Comparison of ENCODE assay signal across 18 cellular contexts in genomic region chr9:134747951-134748489, GRCh38.
DNase-seq lines count a peak whose midpoint lies in the region; FAIRE-seq and TF ChIP-seq lines count a peak whose summit lies in the region.
"Had no signal": no experiment of that assay in that cellular context is flagged by ENCODE, and none has a peak within 500 bp of the region (broad histone marks: within the 10 kb centered on the region; RNA-seq: fewer than 3 reads in every experiment).

No MANE protein-coding gene starts in this region.

- H2BK120ac ChIP-seq in trophoblast cell (ENCODE audit: insufficient read depth, low read length, poor library complexity): no peak overlapping the region

- H3K9me3 Mint-ChIP-seq in HFFc6 (peaks cover 16% of the 10 kb centered on the region), chondrocyte (ENCODE audit: low read depth) (no peaks in the 10 kb centered on the region)
- H3K9me3 Mint-ChIP-seq: CD8-positive, alpha-beta T cell had no signal

- H3K9ac ChIP-seq in trophoblast cell (ENCODE audit: low read length): no peak overlapping the region

- no peak overlapping the region for H4K91ac ChIP-seq in trophoblast cell (ENCODE audit: low read depth, low read length)

- no peaks in the 10 kb centered on the region for H3K79me2 ChIP-seq in trophoblast cell (ENCODE audit: control insufficient read depth, insufficient read depth, low read length, poor library complexity)

- H3K36me3 Mint-ChIP-seq in HFFc6 (ENCODE audit: low read depth) (peaks cover 46% of the 10 kb centered on the region), chondrocyte (ENCODE audit: low read depth) (peaks cover 42% of the 10 kb centered on the region)
- H3K36me3 Mint-ChIP-seq: CD8-positive, alpha-beta T cell; IgD-negative memory B cell had no signal

- H3K4me2 ChIP-seq in trophoblast cell (ENCODE audit: low read length): no peak overlapping the region

- H3K4me3 ChIP-seq in trophoblast cell (ENCODE audit: low read depth, low read length) (peak overlapping the region; percentile 25), prostate gland (no peak overlapping the region)

- no peak overlapping the region for H3K14ac ChIP-seq in trophoblast cell (ENCODE audit: low read length)

- intact Hi-C loops in prostate gland (cut with DNase I): loop anchor here (10.0 kb wide), 1 partner anchor 573 kb away; no protein-coding TSS in a partner anchor

- DNase-seq in GM12891 (ENCODE audit: insufficient read length, low spot score) (no peak), HFFc6 (no peak), chondrocyte (ENCODE audit: low spot score) (no peak), trophoblast cell (no peak), C1 segment of cervical spinal cord (lab: John Stamatoyannopoulos, UW) (no peak), DMS153 (lab: John Stamatoyannopoulos, UW) (no peak), prostate gland (ENCODE audit: low spot score) (no peak)
- DNase-seq: ACHN; CD8-positive, alpha-beta T cell; COR-L47; DND-41; GDM1 had no signal

- H4K8ac ChIP-seq in trophoblast cell (ENCODE audit: low read depth, low read length): no peak overlapping the region

- H2BK5ac ChIP-seq in trophoblast cell (ENCODE audit: low read depth, low read length, poor library complexity): no peak overlapping the region

- H3K27me3 ChIP-seq in trophoblast cell (ENCODE audit: insufficient read depth, low read length): no peaks in the 10 kb centered on the region
- H3K27me3 ChIP-seq in prostate gland (replicated peaks; ENCODE audit: insufficient read depth): no peaks in the 10 kb centered on the region

- peaks cover 35% of the 10 kb centered on the region for H3K27me3 Mint-ChIP-seq in HFFc6 (ENCODE audit: insufficient read depth)
- H3K27me3 Mint-ChIP-seq in chondrocyte (ENCODE audit: low read depth): no peaks in the 10 kb centered on the region
- H3K27me3 Mint-ChIP-seq: B cell, IgD-negative memory B cell had no signal

- no peak overlapping the region for H2AFZ ChIP-seq in trophoblast cell (ENCODE audit: insufficient read depth, low read length, poor library complexity)

- no peak for TF ChIP-seq CTCF in HFFc6 (IDR thresholded peaks at IDR 0.05)
- TF ChIP-seq CTCF in chondrocyte (IDR thresholded peaks at IDR 0.05): no peak
- no peak for TF ChIP-seq CTCF in prostate gland (IDR thresholded peaks at IDR 0.05)

- H3K4me1 ChIP-seq in trophoblast cell (ENCODE audit: control insufficient read depth in 1 of 2, insufficient read depth in 2 of 2, low read length in 2 of 2) (no peaks in the 10 kb centered on the region), prostate gland (replicated peaks) (no peaks in the 10 kb centered on the region)

- no peak overlapping the region for H2AK5ac ChIP-seq in trophoblast cell (ENCODE audit: low read length)

- WGBS in trophoblast cell (ENCODE audit: extremely low coverage, insufficient coverage, insufficient read length): no CpG with 5 or more reads among the region's 1 CpG
- WGBS in prostate gland: 92% methylated on average over 1 of the region's 1 CpG

- H3K79me1 ChIP-seq in trophoblast cell (ENCODE audit: low read length): no peaks in the 10 kb centered on the region

- no peaks in the 10 kb centered on the region for H3K4me1 Mint-ChIP-seq in HFFc6 (ENCODE audit: low read depth)
- H3K4me1 Mint-ChIP-seq in chondrocyte (ENCODE audit: low read depth): peaks cover 2% of the 10 kb centered on the region
- H3K4me1 Mint-ChIP-seq: B cell, IgD-negative memory B cell had no signal

- no peak overlapping the region for H3K27ac ChIP-seq in trophoblast cell (ENCODE audit: low read depth, low read length)
- no peak overlapping the region for H3K27ac ChIP-seq in prostate gland
- H3K27ac ChIP-seq: C4-2B, HL-60 had no signal

- TF ChIP-seq POLR2A in GM12891 (IDR thresholded peaks at IDR 0.05; ENCODE audit: low read depth, low read length) (no peak), prostate gland (IDR thresholded peaks at IDR 0.05) (no peak)

- peaks cover 87 to 97% of the 10 kb centered on the region in 2 experiments for H3K36me3 ChIP-seq in trophoblast cell (ENCODE audit: control insufficient read depth in 1 of 2, insufficient read depth in 2 of 2, low read length in 2 of 2)
- no peaks in the 10 kb centered on the region for H3K36me3 ChIP-seq in prostate gland

- H3K4me3 Mint-ChIP-seq in HFFc6 (peak overlapping the region; percentile 39; the same call in 1 of the 2 replicates), chondrocyte (ENCODE audit: unreplicated experiment) (no peak overlapping the region)
- H3K4me3 Mint-ChIP-seq: B cell; CD8-positive, alpha-beta T cell; IgD-negative memory B cell had no signal

- H2BK12ac ChIP-seq in trophoblast cell (ENCODE audit: low read length): no peak overlapping the region

- peak; percentile 75 for FAIRE-seq in GM12891 (lab: Jason Lieb, UNC)
- FAIRE-seq: D721Med, H54 had no signal

- H3K18ac ChIP-seq in trophoblast cell (ENCODE audit: low read length): no peak overlapping the region

- H3K9me3 ChIP-seq in trophoblast cell (ENCODE audit: insufficient read depth, low read depth, low read length) (peaks cover 17% of the 10 kb centered on the region), prostate gland (no peaks in the 10 kb centered on the region)

- no peak overlapping the region for H4K12ac ChIP-seq in trophoblast cell (ENCODE audit: low read depth, low read length)

- H3K4ac ChIP-seq in trophoblast cell (ENCODE audit: low read depth, low read length): no peak overlapping the region

- H3K27ac Mint-ChIP-seq in HFFc6 (peak overlapping the region; percentile 57; the same call in 1 of the 2 replicates), chondrocyte (ENCODE audit: unreplicated experiment) (peak overlapping the region; percentile 20)
- H3K27ac Mint-ChIP-seq: B cell; CD8-positive, alpha-beta T cell; IgD-negative memory B cell had no signal

- H3K23ac ChIP-seq in trophoblast cell (ENCODE audit: low read length): no peak overlapping the region

TF ChIP-seq in GM12891, 5 proteins besides CTCF, POLR2A, EP300 and RAD21:
- TF ChIP-seq POU2F2 (IDR thresholded peaks at IDR 0.05; ENCODE audit: low read depth, low read length): no peak
- TF ChIP-seq POLR2AphosphoS5 (IDR thresholded peaks at IDR 0.05; ENCODE audit: low read depth, low read length): no peak
- TF ChIP-seq PAX5 (IDR thresholded peaks at IDR 0.05; ENCODE audit: insufficient read depth, low read length, severe bottlenecking): no peak
- no peak for TF ChIP-seq TAF1 (IDR thresholded peaks at IDR 0.05; ENCODE audit: low read depth, low read length)
